In the genomic region with DNA sequence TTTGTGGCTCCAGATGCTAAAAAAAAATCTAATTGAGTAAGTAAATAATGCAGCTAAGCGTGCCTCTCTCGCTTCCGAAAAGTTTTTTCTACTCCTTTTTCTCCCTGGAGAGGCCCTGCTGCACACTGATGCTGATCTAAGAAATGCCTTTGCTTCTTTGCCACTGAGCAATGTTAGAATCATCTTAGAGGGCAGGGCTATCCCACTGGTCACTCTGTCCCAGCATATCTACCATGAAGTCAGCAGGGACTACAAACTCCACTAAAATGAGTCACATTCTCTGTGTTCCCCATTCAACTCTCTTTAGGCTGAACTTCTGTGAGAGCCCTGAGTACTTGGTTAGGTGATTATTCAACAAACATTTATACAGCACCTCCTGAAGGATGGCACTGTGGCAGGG, we compare ENCODE assay signal across 14 cellular contexts.
DNase-seq lines count a peak whose midpoint lies in the region; ATAC-seq and TF ChIP-seq lines count a peak whose summit lies in the region.
"Had no signal": no experiment of that assay in that cellular context is flagged by ENCODE, and none has a peak within 500 bp of the region (broad histone marks: within the 10 kb centered on the region; RNA-seq: fewer than 3 reads in every experiment).

No MANE protein-coding gene starts in this region.

- TF ChIP-seq CTCF in fibroblast of the aortic adventitia (IDR thresholded peaks at IDR 0.05; ENCODE audit: insufficient read depth, low read length): no peak

- no peak for ATAC-seq in activated naive CD8-positive, alpha-beta T cell treated with anti-CD3 and anti-CD28 coated beads, Interleukin-2, amount 50 U/mL, for 24 hours
- ATAC-seq in HG03280 (IDR thresholded peaks at IDR 0.05; ENCODE audit: unreplicated experiment) (no peak), HG03039 (IDR thresholded peaks at IDR 0.05; ENCODE audit: unreplicated experiment) (no peak)
- ATAC-seq: HepG2, psoas muscle had no signal

- H3K4me3 Mint-ChIP-seq in activated naive CD8-positive, alpha-beta T cell treated with anti-CD3 and anti-CD28 coated beads, Interleukin-2, amount 50 U/mL, for 24 hours: no peak overlapping the region

- H3K4me1 Mint-ChIP-seq in activated naive CD8-positive, alpha-beta T cell treated with anti-CD3 and anti-CD28 coated beads, Interleukin-2, amount 50 U/mL, for 24 hours: no peaks in the 10 kb centered on the region
- H3K4me1 Mint-ChIP-seq: naive B cell had no signal

- no peaks in the 10 kb centered on the region for H3K27me3 Mint-ChIP-seq in activated naive CD8-positive, alpha-beta T cell treated with anti-CD3 and anti-CD28 coated beads, Interleukin-2, amount 50 U/mL, for 24 hours
- H3K27me3 Mint-ChIP-seq: naive B cell had no signal

- H3K36me3 Mint-ChIP-seq in activated naive CD8-positive, alpha-beta T cell treated with anti-CD3 and anti-CD28 coated beads, Interleukin-2, amount 50 U/mL, for 24 hours (ENCODE audit: low read depth): no peaks in the 10 kb centered on the region
- H3K36me3 Mint-ChIP-seq: naive B cell had no signal

- DNase-seq in GM03348 (ENCODE audit: low spot score): peak; percentile 30
- peak; percentile 32 for DNase-seq in SK-MEL-5 (ENCODE audit: low read depth, low spot score)
- peak; percentile 64 for DNase-seq in fibroblast of the aortic adventitia (ENCODE audit: low read depth)
- DNase-seq in stromal cell of bone marrow (ENCODE audit: low read depth): peak; percentile 75
- no peak for DNase-seq in activated naive CD8-positive, alpha-beta T cell treated with anti-CD3 and anti-CD28 coated beads, Interleukin-2, amount 50 U/mL, for 24 hours
- DNase-seq: activated CD4-positive, CD25-positive, alpha-beta regulatory T cell; activated CD8-positive, alpha-beta memory T cell treated with anti-CD3 and anti-CD28 coated beads, Interleukin-2, amount 50 U/mL, for 4 hours; DND-41; effector memory CD4-positive, alpha-beta T cell; naive B cell; psoas muscle had no signal

- in situ Hi-C loops in SK-MEL-5 (cut with HindIII; ENCODE audit: low pct_unique_long_range_greater_than_20kb, low sequenced_read_pairs): no loop called here

- no peak overlapping the region for H3K27ac Mint-ChIP-seq in activated naive CD8-positive, alpha-beta T cell treated with anti-CD3 and anti-CD28 coated beads, Interleukin-2, amount 50 U/mL, for 24 hours
- H3K27ac Mint-ChIP-seq: naive B cell had no signal

- no peak overlapping the region for H3K4me3 ChIP-seq in fibroblast of the aortic adventitia (ENCODE audit: low read depth, low read length)
- H3K4me3 ChIP-seq: psoas muscle had no signal

- H3K9me3 Mint-ChIP-seq in activated naive CD8-positive, alpha-beta T cell treated with anti-CD3 and anti-CD28 coated beads, Interleukin-2, amount 50 U/mL, for 24 hours: no peaks in the 10 kb centered on the region
